12 cellular contexts compared by ENCODE assay signal in the genomic region with DNA sequence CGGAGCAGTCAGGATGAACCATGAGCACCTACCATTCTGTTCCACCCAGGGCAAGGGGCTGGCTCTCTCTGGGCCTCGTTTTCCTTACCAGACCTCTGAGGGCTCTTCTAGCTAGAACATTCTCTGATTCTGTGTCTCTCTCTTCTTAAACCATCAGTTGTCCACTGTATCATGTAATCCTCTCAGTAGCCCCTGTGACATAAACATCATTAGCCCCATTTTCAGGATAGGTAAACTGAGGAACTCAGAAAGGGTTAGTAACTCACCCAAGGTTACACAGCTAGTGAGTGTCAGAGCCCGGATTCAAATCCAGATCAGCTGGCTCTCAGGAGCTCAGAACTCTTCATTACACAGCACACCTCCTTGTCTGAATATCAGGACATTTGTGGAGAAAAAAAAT. TPM values are rescaled to one million over a fixed set of nuclear protein-coding genes. Genes with fewer than 3 reads are reported as not detected.
"Had no signal": no experiment of that assay in that cellular context is flagged by ENCODE, and none has a peak within 500 bp of the region (broad histone marks: within the 10 kb centered on the region; RNA-seq: fewer than 3 reads in every experiment).

No MANE protein-coding gene starts in this region.

- H3K4me3 ChIP-seq: GM23248 had no signal

- H3K9ac ChIP-seq: GM23248, KMS-11 had no signal

- H3K27ac ChIP-seq: GM23248, HL-60, KMS-11 had no signal

- DNase-seq: GM23248, GOT3, H9, HCEC 1CT, HFFc6, IMR-90, Karpas-422, KBM-7 had no signal

- FAIRE-seq: H54 had no signal

- H3K4me2 ChIP-seq: KMS-11 had no signal

- H2AFZ ChIP-seq: GM23248 had no signal

RNA-seq across cellular contexts. Expression of a gene that starts 22.8 kb away (rescaled TPM):
- total RNA-seq: GM23248, HFFc6, HT1080, IMR-90 had no signal
- polyA plus RNA-seq: GM23248, IMR-90 had no signal
